In genomic region chr1:155084722-155085503, GRCh38 we compare ENCODE assay signal across 8 cellular contexts.
DNase-seq lines count a peak whose midpoint lies in the region; ATAC-seq and TF ChIP-seq lines count a peak whose summit lies in the region.

No MANE protein-coding gene starts in this region.

- H3K27ac ChIP-seq in 22Rv1 = peak overlapping the region; percentile 98

- in situ Hi-C loops in astrocyte of the spinal cord (cut with HindIII; ENCODE audit: low sequenced_read_pairs) = no loop called here

- TF ChIP-seq CTCF in 22Rv1 (IDR thresholded peaks at IDR 0.05) = peak; percentile 96
- TF ChIP-seq CTCF in astrocyte of the spinal cord (IDR thresholded peaks at IDR 0.05; ENCODE audit: low read depth, low read length) = peak; percentile 91
- TF ChIP-seq CTCF in retinal pigment epithelial cell (conservative IDR thresholded peaks at IDR 0.05; ENCODE audit: low read depth, low read length) = peak; percentile 89

- ATAC-seq in GM18508 (IDR thresholded peaks at IDR 0.05; ENCODE audit: insufficient read depth, unreplicated experiment) (peak; percentile 50), HG03039 (IDR thresholded peaks at IDR 0.05; ENCODE audit: unreplicated experiment) (peak; percentile 60)

- H3K4me3 ChIP-seq in astrocyte of the spinal cord (ENCODE audit: low read depth, low read length) (peak overlapping the region; percentile 78), retinal pigment epithelial cell (ENCODE audit: low read length) (peak overlapping the region; percentile 69)

- DNase-seq in NCI-H2029 treated with DMSO at 0.1 percent for 48 hours (lab: John Stamatoyannopoulos, UW) = peak; percentile 87
- DNase-seq in T1000 (lab: John Stamatoyannopoulos, UW) = peak; percentile 88
- peak; percentile 95 for DNase-seq in astrocyte of the spinal cord (ENCODE audit: low read depth, low spot score)
- DNase-seq in hypothalamus (lab: John Stamatoyannopoulos, UW) = peak; percentile 74 to 98 (median 91)
- no peak for DNase-seq in retinal pigment epithelial cell (ENCODE audit: low read depth)
